Comparison of ENCODE assay signal across 10 cellular contexts in genomic region chr3:184564685-184565385, GRCh38. TPM values are rescaled to one million over a fixed set of nuclear protein-coding genes. Genes with fewer than 3 reads are reported as not detected.
DNase-seq lines count a peak whose midpoint lies in the region; ATAC-seq and TF ChIP-seq lines count a peak whose summit lies in the region.
"Had no signal": no experiment of that assay in that cellular context is flagged by ENCODE, and none has a peak within 500 bp of the region (broad histone marks: within the 10 kb centered on the region; RNA-seq: fewer than 3 reads in every experiment).

No MANE protein-coding gene starts in this region.

- POLR2A ChIA-PET in AG04449 (lab: Yijun Ruan, JAX): interaction anchor here (1.1 kb wide), 1 partner anchor 195 kb away, joined by 4 read pairs; no protein-coding TSS in a partner anchor

- intact Hi-C loops in prostate gland (cut with DNase I): no loop called here

- no peak overlapping the region for H3K27ac Mint-ChIP-seq in glutamatergic neuron (ENCODE audit: unreplicated experiment)
- H3K27ac Mint-ChIP-seq: activated T-helper 17 cell treated with anti-CD3 and anti-CD28 coated beads, Interleukin-2, amount 50 U/mL, for 72 hours had no signal

- H3K4me1 Mint-ChIP-seq in glutamatergic neuron (ENCODE audit: low read depth, unreplicated experiment): peaks cover 19% of the 10 kb centered on the region

- CTCF ChIA-PET in AG04449 (lab: Yijun Ruan, JAX): interaction anchor here (0.8 to 2.1 kb wide), 12 partner anchors 153 to 243 kb away, joined by 3 to 15 read pairs (median 3); no protein-coding TSS in a partner anchor

- no peak for TF ChIP-seq POLR2A in prostate gland (IDR thresholded peaks at IDR 0.05)

- H3K4me3 Mint-ChIP-seq in glutamatergic neuron (ENCODE audit: unreplicated experiment): peak overlapping the region; percentile 5
- H3K4me3 Mint-ChIP-seq: activated T-helper 17 cell treated with anti-CD3 and anti-CD28 coated beads, Interleukin-2, amount 50 U/mL, for 72 hours had no signal

- no peaks in the 10 kb centered on the region for H3K9me3 ChIP-seq in SK-N-MC (ENCODE audit: low read depth, low read length)
- no peaks in the 10 kb centered on the region for H3K9me3 ChIP-seq in prostate gland

- DNase-seq in AG04449 (ENCODE audit: low read depth, low spot score) (no peak), SK-N-MC (ENCODE audit: low read depth, low spot score) (no peak), glutamatergic neuron (no peak), prostate gland (ENCODE audit: low spot score) (no peak), NCI-H1092 (lab: John Stamatoyannopoulos, UW) (no peak), NCI-H345 treated with DMSO at 0.1 percent for 48 hours (lab: John Stamatoyannopoulos, UW; ENCODE audit: unreplicated experiment) (no peak), left lobe of liver (ENCODE audit: low spot score) (no peak)

- H3K36me3 Mint-ChIP-seq in glutamatergic neuron (ENCODE audit: unreplicated experiment): no peaks in the 10 kb centered on the region

- H3K27me3 Mint-ChIP-seq in glutamatergic neuron (ENCODE audit: unreplicated experiment): peaks cover 28% of the 10 kb centered on the region

- H3K27ac ChIP-seq in SK-N-MC (0 out of 2 replicates have a peak overlapping the region, but pooled peaks have one; percentile 85), prostate gland (peak overlapping the region; percentile 83 to 87)

- peak overlapping the region; percentile 71 for H3K9ac ChIP-seq in SK-N-MC (ENCODE audit: insufficient read length)

- no peak for ATAC-seq in HG02798 (IDR thresholded peaks at IDR 0.05; ENCODE audit: poor library complexity, unreplicated experiment)
- ATAC-seq in left lobe of liver: no peak
- ATAC-seq: activated T-helper 17 cell treated with anti-CD3 and anti-CD28 coated beads, Interleukin-2, amount 50 U/mL, for 72 hours; K562 had no signal

- H3K27me3 ChIP-seq in prostate gland (replicated peaks; ENCODE audit: insufficient read depth): no peaks in the 10 kb centered on the region

- H3K4me3 ChIP-seq in AG04449 (ENCODE audit: low read depth, low read length) (peak overlapping the region; percentile 72; the same call in 1 of the 2 replicates), SK-N-MC (peak overlapping the region; percentile 80), prostate gland (peak overlapping the region; percentile 13 to 87)
- H3K4me3 ChIP-seq: K562 had no signal

- peaks cover 52% of the 10 kb centered on the region for H3K36me3 ChIP-seq in SK-N-MC (ENCODE audit: insufficient read depth, low read length)
- no peaks in the 10 kb centered on the region for H3K36me3 ChIP-seq in prostate gland

- peaks cover 10% of the 10 kb centered on the region for H3K9me3 Mint-ChIP-seq in glutamatergic neuron (ENCODE audit: unreplicated experiment)
- H3K9me3 Mint-ChIP-seq: activated T-helper 17 cell treated with anti-CD3 and anti-CD28 coated beads, Interleukin-2, amount 50 U/mL, for 72 hours had no signal

- WGBS in prostate gland: 43% methylated on average over 5 of the region's 5 CpGs

- TF ChIP-seq CTCF in AG04449 (IDR thresholded peaks at IDR 0.05; ENCODE audit: insufficient read depth, low read length, missing control alignments): no peak
- TF ChIP-seq CTCF in glutamatergic neuron (IDR thresholded peaks at IDR 0.05; ENCODE audit: partially characterized antibody, unreplicated experiment): no peak
- TF ChIP-seq CTCF in prostate gland (IDR thresholded peaks at IDR 0.05): no peak

- H3K4me1 ChIP-seq in prostate gland (replicated peaks): peaks cover 37% of the 10 kb centered on the region

RNA-seq across cellular contexts. Expression of gene EPHB3, which starts 3.2 kb away (rescaled TPM):
- total RNA-seq in glutamatergic neuron (ENCODE audit: unreplicated experiment) (5.0 TPM), prostate gland (10 to 100 TPM; 11.9 to 25.2 TPM), left lobe of liver (0.65 TPM)
- total RNA-seq: K562 had no signal
